28 cellular contexts compared by ENCODE assay signal in the genomic region with DNA sequence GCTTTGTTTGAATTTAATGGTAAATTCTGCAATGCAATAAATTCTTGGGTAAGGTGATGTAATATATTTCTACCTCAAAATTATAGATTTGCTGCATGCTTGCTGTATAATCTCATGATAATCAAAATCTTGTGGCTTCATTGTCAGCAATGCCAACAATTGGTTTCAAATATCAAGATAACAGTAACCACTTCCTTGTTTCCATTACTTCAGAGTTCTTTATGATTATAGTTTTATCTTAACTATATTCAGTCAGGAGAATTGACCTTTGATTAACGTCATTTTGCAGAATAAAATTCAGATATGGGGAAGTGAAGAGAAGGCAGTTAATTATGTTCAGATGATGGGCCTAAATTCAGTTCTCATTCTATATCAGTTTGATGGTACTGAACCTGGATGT. TPM values are rescaled to one million over a fixed set of nuclear protein-coding genes. Genes with fewer than 3 reads are reported as not detected.
"Had no signal": no experiment of that assay in that cellular context is flagged by ENCODE, and none has a peak within 500 bp of the region (broad histone marks: within the 10 kb centered on the region; RNA-seq: fewer than 3 reads in every experiment).

No MANE protein-coding gene starts in this region.

- H3K36me3 Mint-ChIP-seq: naive B cell had no signal

- H3K27ac Mint-ChIP-seq: dendritic cell treated with granulocyte-macrophage colony-stimulating factor and Interleukin-4, amounts not matched to agents 40 ng/mL and 50 ng/mL, for 4 days; effector memory CD8-positive, alpha-beta T cell; nephron progenitor cell; stimulated activated memory B cell treated with anti-CD40 and anti-IgM and Interleukin-4, amounts not matched to agents 10 μg/mL and 1 μg/mL and 100 μg/mL, for 72 hours; stimulated activated naive CD8-positive, alpha-beta T cell treated with anti-CD3 and anti-CD28 coated beads, Interleukin-15, amount 100 ng/mL, for 72 hours had no signal

- H3K27me3 Mint-ChIP-seq: naive B cell; stimulated activated memory B cell treated with anti-CD40 and anti-IgM and Interleukin-4, amounts not matched to agents 10 μg/mL and 1 μg/mL and 100 μg/mL, for 72 hours; stimulated activated naive CD8-positive, alpha-beta T cell treated with anti-CD3 and anti-CD28 coated beads, Interleukin-15, amount 100 ng/mL, for 72 hours had no signal

- ATAC-seq: effector memory CD8-positive, alpha-beta T cell; left cardiac atrium; psoas muscle; right lobe of liver; stimulated activated memory B cell treated with anti-CD40 and anti-IgM and Interleukin-4, amounts not matched to agents 10 μg/mL and 1 μg/mL and 100 μg/mL, for 72 hours; stimulated activated naive CD8-positive, alpha-beta T cell treated with anti-CD3 and anti-CD28 coated beads, Interleukin-15, amount 100 ng/mL, for 72 hours; upper lobe of right lung had no signal

- DNase-seq: effector memory CD8-positive, alpha-beta T cell; foreskin fibroblast; kidney; left cardiac atrium; mesendoderm; naive B cell; nephron progenitor cell; psoas muscle; retina; right lobe of liver; spleen; stimulated activated CD4-positive, alpha-beta T cell treated with anti-CD3 and anti-CD28 coated beads, Interleukin-15, amount 100 ng/mL, for 24 hours; stimulated activated CD4-positive, alpha-beta T cell treated with anti-CD3 and anti-CD28 coated beads, Interleukin-1b, Interleukin-23, amount 100 ng/mL, for 48 hours; stimulated activated CD4-positive, alpha-beta T cell treated with anti-CD3 and anti-CD28 coated beads, Interleukin-4, amount 100 ng/mL, for 24 hours; stimulated activated naive CD8-positive, alpha-beta T cell treated with anti-CD3 and anti-CD28 coated beads, Interleukin-15, amount 100 ng/mL, for 72 hours; testis; upper lobe of right lung had no signal

- H3K27me3 ChIP-seq: esophagus muscularis mucosa, hepatocyte, right lobe of liver, spleen, testis, tibial nerve, upper lobe of right lung had no signal

- H3K9me3 Mint-ChIP-seq: dendritic cell treated with granulocyte-macrophage colony-stimulating factor and Interleukin-4, amounts not matched to agents 40 ng/mL and 50 ng/mL, for 4 days; effector memory CD8-positive, alpha-beta T cell; stimulated activated memory B cell treated with anti-CD40 and anti-IgM and Interleukin-4, amounts not matched to agents 10 μg/mL and 1 μg/mL and 100 μg/mL, for 72 hours; stimulated activated naive CD8-positive, alpha-beta T cell treated with anti-CD3 and anti-CD28 coated beads, Interleukin-15, amount 100 ng/mL, for 72 hours had no signal

- H3K27ac ChIP-seq: epithelial cell of prostate, esophagus muscularis mucosa, hepatocyte, parathyroid adenoma, psoas muscle, right lobe of liver, spleen, testis, tibial nerve, upper lobe of right lung had no signal

- H3K4me3 Mint-ChIP-seq: dendritic cell treated with granulocyte-macrophage colony-stimulating factor and Interleukin-4, amounts not matched to agents 40 ng/mL and 50 ng/mL, for 4 days; effector memory CD8-positive, alpha-beta T cell; naive B cell; nephron progenitor cell; stimulated activated memory B cell treated with anti-CD40 and anti-IgM and Interleukin-4, amounts not matched to agents 10 μg/mL and 1 μg/mL and 100 μg/mL, for 72 hours; stimulated activated naive CD8-positive, alpha-beta T cell treated with anti-CD3 and anti-CD28 coated beads, Interleukin-15, amount 100 ng/mL, for 72 hours had no signal

- H3K36me3 ChIP-seq: esophagus muscularis mucosa, right lobe of liver, spleen, tibial nerve, upper lobe of right lung had no signal

- H3K4me3 ChIP-seq: esophagus muscularis mucosa, hepatocyte, psoas muscle, right lobe of liver, spleen, testis, tibial nerve, upper lobe of right lung had no signal

- H3K4me1 Mint-ChIP-seq: naive B cell; nephron progenitor cell; stimulated activated memory B cell treated with anti-CD40 and anti-IgM and Interleukin-4, amounts not matched to agents 10 μg/mL and 1 μg/mL and 100 μg/mL, for 72 hours; stimulated activated naive CD8-positive, alpha-beta T cell treated with anti-CD3 and anti-CD28 coated beads, Interleukin-15, amount 100 ng/mL, for 72 hours had no signal

RNA-seq across cellular contexts. Expression of a gene that starts 30.2 kb away (rescaled TPM):
- total RNA-seq: esophagus muscularis mucosa, hepatocyte, kidney, left cardiac atrium, liver, lung microvascular endothelial cell, omental fat pad, psoas muscle, right lobe of liver, spleen, subcutaneous adipose tissue, testis, tibial nerve, upper lobe of right lung had no signal

RNA-seq across cellular contexts. Expression of a gene that starts 31.4 kb away (rescaled TPM):
- total RNA-seq: esophagus muscularis mucosa, hepatocyte, kidney, left cardiac atrium, liver, lung microvascular endothelial cell, omental fat pad, psoas muscle, right lobe of liver, spleen, subcutaneous adipose tissue, testis, tibial nerve, upper lobe of right lung had no signal
